Comparison of ENCODE assay signal across 8 cellular contexts in genomic region chr2:217789003-217789735, GRCh38.
A peak's percentile ranks its signal among the peaks of the same experiment; 100 is the strongest.
DNase-seq lines count a peak whose midpoint lies in the region; ATAC-seq and TF ChIP-seq lines count a peak whose summit lies in the region.

No MANE protein-coding gene starts in this region.

- H3K9me3 ChIP-seq in DND-41 (ENCODE audit: insufficient read depth, low read length, severe bottlenecking) = no peaks in the 10 kb centered on the region

- H3K27me3 Mint-ChIP-seq in endothelial cell (ENCODE audit: unreplicated experiment) = peaks cover 4% of the 10 kb centered on the region

- H3K4me1 ChIP-seq in DND-41 (ENCODE audit: insufficient read depth, low read length) = no peaks in the 10 kb centered on the region

- no peak overlapping the region for H3K27ac ChIP-seq in DND-41 (ENCODE audit: low read length)

- H3K27ac Mint-ChIP-seq in endothelial cell (ENCODE audit: unreplicated experiment) = no peak overlapping the region

- peak overlapping the region; percentile 11; the same call in 1 of the 2 replicates for H3K4me2 ChIP-seq in DND-41 (ENCODE audit: insufficient read depth, low read length)

- H3K27me3 ChIP-seq in DND-41 (ENCODE audit: insufficient read depth, low read length, poor library complexity) = peaks cover 17% of the 10 kb centered on the region

- no peak overlapping the region; the same call in 1 of the 2 replicates for H2AFZ ChIP-seq in DND-41 (ENCODE audit: low read depth, low read length)

- no peak overlapping the region for H3K4me3 ChIP-seq in DND-41 (ENCODE audit: low read depth in 1 of 2, low read length in 2 of 2)

- TF ChIP-seq CTCF in DND-41 (IDR thresholded peaks at IDR 0.05; ENCODE audit: borderline replicate concordance, extremely low read depth, low read length, poor library complexity, severe bottlenecking) (peak; percentile 98), endothelial cell (IDR thresholded peaks at IDR 0.05; ENCODE audit: unreplicated experiment) (peak; percentile 100)

- H3K36me3 ChIP-seq in DND-41 (ENCODE audit: insufficient read depth, low read length) = no peaks in the 10 kb centered on the region

- peaks cover 8% of the 10 kb centered on the region for H3K4me1 Mint-ChIP-seq in endothelial cell (ENCODE audit: unreplicated experiment)

- H3K79me2 ChIP-seq in DND-41 (ENCODE audit: insufficient read depth, low read length) = no peaks in the 10 kb centered on the region

- H3K36me3 Mint-ChIP-seq in endothelial cell (ENCODE audit: low read depth, unreplicated experiment) = peaks cover 7% of the 10 kb centered on the region

- no peaks in the 10 kb centered on the region for H3K9me3 Mint-ChIP-seq in endothelial cell (ENCODE audit: unreplicated experiment)

- peaks cover 9% of the 10 kb centered on the region for H4K20me1 ChIP-seq in DND-41 (ENCODE audit: insufficient read depth, low read length)

- ATAC-seq in DND-41 (ENCODE audit: insufficient read depth, low read depth) = peak; percentile 61
- ATAC-seq in HG03175 (IDR thresholded peaks at IDR 0.05; ENCODE audit: unreplicated experiment) = peak; percentile 55

- DNase-seq in DND-41 (peak; percentile 60), NOMO-1 (lab: John Stamatoyannopoulos, UW; ENCODE audit: unreplicated experiment in 2 of 2) (peak; percentile 54 to 70), endothelial cell (ENCODE audit: low spot score) (peak; percentile 96), middle frontal gyrus (ENCODE audit: extremely low spot score, low spot score) (peak; percentile 81), GF-D8 (lab: John Stamatoyannopoulos, UW) (no peak)
- peak; percentile 9 for DNase-seq in activated CD8-positive, alpha-beta memory T cell treated with anti-CD3 and anti-CD28 coated beads, Interleukin-2, amount 50 U/mL, for 24 hours (ENCODE audit: extremely low read depth)
- DNase-seq in stimulated activated CD8-positive, alpha-beta memory T cell treated with anti-CD3 and anti-CD28 coated beads, Interleukin-2, amount 100 ng/mL, for 1 hour (ENCODE audit: low read depth in 2 of 2) = peak; percentile 41 to 48

- no peak overlapping the region for H3K9ac ChIP-seq in DND-41 (ENCODE audit: low read depth, low read length)

- H3K4me3 Mint-ChIP-seq in endothelial cell (ENCODE audit: unreplicated experiment) = no peak overlapping the region
